In the genomic region with DNA sequence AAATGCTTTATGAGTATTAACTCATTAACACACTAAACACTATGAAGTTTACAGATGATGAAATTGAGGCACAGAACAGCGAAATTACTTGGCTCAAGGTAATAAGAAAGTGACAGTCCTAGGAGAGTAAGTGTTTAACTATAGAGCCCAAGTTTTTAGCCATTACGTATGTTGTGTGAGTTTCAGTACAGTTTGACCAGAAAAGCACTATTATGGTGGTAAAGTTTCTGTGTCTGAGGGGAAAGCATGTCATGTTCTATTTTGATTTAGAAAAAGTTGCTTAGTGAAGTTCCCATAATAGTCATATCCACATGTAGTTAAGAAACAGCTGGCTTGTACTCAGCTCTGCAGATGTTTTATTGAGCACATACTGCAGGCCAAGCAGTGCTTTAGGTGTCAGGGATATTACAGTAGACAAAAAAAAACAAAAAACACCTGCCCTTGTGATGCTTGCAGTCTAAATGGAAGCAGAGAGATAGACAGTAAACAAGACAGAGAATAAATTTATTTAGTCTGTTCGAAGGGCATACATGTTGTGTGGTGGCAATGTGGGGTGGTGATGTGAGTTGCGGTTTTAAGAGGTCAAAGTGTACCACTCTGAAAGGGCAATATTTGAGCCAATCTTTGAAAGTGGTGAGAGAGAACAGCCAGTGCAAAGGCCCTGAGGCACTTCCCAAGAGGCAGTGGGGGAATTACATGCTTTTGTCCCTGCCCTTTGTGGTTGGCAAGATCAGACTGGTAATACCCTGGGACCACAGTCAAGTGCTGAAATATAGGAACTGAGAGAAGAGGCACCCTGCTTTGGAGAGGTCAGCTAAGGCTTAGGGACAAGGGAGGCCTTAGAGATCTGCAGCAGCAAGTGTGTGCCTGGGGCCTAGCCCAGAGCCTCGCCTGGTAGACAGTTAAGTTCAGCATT, we compare ENCODE assay signal across 1 cellular context.
TF ChIP-seq lines count a peak whose summit lies in the region.

No MANE protein-coding gene starts in this region.

TF ChIP-seq in GM12878, 131 proteins besides CTCF, POLR2A, EP300 and RAD21 (continued from another document and continues in another):
- TF ChIP-seq, protein P1, sequence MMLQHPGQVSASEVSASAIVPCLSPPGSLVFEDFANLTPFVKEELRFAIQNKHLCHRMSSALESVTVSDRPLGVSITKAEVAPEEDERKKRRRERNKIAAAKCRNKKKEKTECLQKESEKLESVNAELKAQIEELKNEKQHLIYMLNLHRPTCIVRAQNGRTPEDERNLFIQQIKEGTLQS (IDR thresholded peaks at IDR 0.05; ENCODE audit: borderline replicate concordance, extremely low read depth, low read depth, low read length): no peak
- TF ChIP-seq RB1 (IDR thresholded peaks at IDR 0.05; ENCODE audit: borderline replicate concordance): 0 out of 2 replicates have a peak, but pooled peaks have one; percentile 35
- 0 out of 2 replicates have a peak, but pooled peaks have one; percentile 23 for TF ChIP-seq BACH1 (IDR thresholded peaks at IDR 0.05; ENCODE audit: borderline replicate concordance)
- TF ChIP-seq, protein P2, sequence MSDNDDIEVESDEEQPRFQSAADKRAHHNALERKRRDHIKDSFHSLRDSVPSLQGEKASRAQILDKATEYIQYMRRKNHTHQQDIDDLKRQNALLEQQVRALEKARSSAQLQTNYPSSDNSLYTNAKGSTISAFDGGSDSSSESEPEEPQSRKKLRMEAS (IDR thresholded peaks at IDR 0.05; ENCODE audit: low read depth, low read length): no peak
- TF ChIP-seq CBX3 (IDR thresholded peaks at IDR 0.05; ENCODE audit: borderline replicate concordance, low read depth): no peak
- peak; percentile 29; the same call in 1 of the 2 replicates for TF ChIP-seq MTA2 (IDR thresholded peaks at IDR 0.05; ENCODE audit: low read depth)
- no peak for TF ChIP-seq ZNF274 (IDR thresholded peaks at IDR 0.05; ENCODE audit: insufficient read depth, insufficient read length)
- TF ChIP-seq YY1 (IDR thresholded peaks at IDR 0.05; ENCODE audit: low read depth, low read length): no peak
- no peak for TF ChIP-seq ZSCAN29 (IDR thresholded peaks at IDR 0.05)
- TF ChIP-seq, protein P3, sequence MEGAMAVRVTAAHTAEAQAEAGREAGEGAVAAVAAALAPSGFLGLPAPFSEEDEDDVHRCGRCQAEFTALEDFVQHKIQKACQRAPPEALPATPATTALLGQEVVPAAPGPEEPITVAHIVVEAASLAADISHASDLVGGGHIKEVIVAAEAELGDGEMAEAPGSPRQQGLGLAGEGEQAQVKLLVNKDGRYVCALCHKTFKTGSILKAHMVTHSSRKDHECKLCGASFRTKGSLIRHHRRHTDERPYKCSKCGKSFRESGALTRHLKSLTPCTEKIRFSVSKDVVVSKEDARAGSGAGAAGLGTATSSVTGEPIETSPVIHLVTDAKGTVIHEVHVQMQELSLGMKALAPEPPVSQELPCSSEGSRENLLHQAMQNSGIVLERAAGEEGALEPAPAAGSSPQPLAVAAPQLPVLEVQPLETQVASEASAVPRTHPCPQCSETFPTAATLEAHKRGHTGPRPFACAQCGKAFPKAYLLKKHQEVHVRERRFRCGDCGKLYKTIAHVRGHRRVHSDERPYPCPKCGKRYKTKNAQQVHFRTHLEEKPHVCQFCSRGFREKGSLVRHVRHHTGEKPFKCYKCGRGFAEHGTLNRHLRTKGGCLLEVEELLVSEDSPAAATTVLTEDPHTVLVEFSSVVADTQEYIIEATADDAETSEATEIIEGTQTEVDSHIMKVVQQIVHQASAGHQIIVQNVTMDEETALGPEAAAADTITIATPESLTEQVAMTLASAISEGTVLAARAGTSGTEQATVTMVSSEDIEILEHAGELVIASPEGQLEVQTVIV (IDR thresholded peaks at IDR 0.05; ENCODE audit: borderline replicate concordance, partially characterized antibody): no peak
- TF ChIP-seq MLLT1 (IDR thresholded peaks at IDR 0.05): peak; percentile 64
- no peak for TF ChIP-seq EZH2 (IDR thresholded peaks at IDR 0.05; ENCODE audit: borderline replicate concordance, control insufficient read depth, low read depth, low read length)
- TF ChIP-seq CBX5 (IDR thresholded peaks at IDR 0.05; ENCODE audit: low read depth): peak; percentile 47; the same call in 1 of the 2 replicates
- TF ChIP-seq SREBF1 (IDR thresholded peaks at IDR 0.05; ENCODE audit: low read length): no peak
- no peak for TF ChIP-seq ZBTB4 (CRISPR knock-in tag; IDR thresholded peaks at IDR 0.05)
- peak; percentile 98 for TF ChIP-seq NR2F1 (conservative IDR thresholded peaks at IDR 0.05)
- no peak; a peak in 1 of 4 replicates for TF ChIP-seq CEBPB (IDR thresholded peaks at IDR 0.05; ENCODE audit: borderline replicate concordance in 1 of 2, low read depth in 2 of 2, low read length in 2 of 2)
- peak; percentile 60 for TF ChIP-seq EED (IDR thresholded peaks at IDR 0.05; ENCODE audit: low read depth)
- TF ChIP-seq, protein P4, sequence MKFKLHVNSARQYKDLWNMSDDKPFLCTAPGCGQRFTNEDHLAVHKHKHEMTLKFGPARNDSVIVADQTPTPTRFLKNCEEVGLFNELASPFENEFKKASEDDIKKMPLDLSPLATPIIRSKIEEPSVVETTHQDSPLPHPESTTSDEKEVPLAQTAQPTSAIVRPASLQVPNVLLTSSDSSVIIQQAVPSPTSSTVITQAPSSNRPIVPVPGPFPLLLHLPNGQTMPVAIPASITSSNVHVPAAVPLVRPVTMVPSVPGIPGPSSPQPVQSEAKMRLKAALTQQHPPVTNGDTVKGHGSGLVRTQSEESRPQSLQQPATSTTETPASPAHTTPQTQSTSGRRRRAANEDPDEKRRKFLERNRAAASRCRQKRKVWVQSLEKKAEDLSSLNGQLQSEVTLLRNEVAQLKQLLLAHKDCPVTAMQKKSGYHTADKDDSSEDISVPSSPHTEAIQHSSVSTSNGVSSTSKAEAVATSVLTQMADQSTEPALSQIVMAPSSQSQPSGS (IDR thresholded peaks at IDR 0.05; ENCODE audit: low read length): peak; percentile 65; the same call in 1 of the 2 replicates
- no peak for TF ChIP-seq PRDM15 (CRISPR knock-in tag; IDR thresholded peaks at IDR 0.05)
- 0 out of 2 replicates have a peak, but pooled peaks have one; percentile 7 for TF ChIP-seq PKNOX1 (IDR thresholded peaks at IDR 0.05)
- no peak for TF ChIP-seq ASH2L (IDR thresholded peaks at IDR 0.05; ENCODE audit: borderline replicate concordance, low read depth)
- peak; percentile 90; the same call in 1 of the 2 replicates for TF ChIP-seq ZNF217 (IDR thresholded peaks at IDR 0.05)
- TF ChIP-seq RAD51 (IDR thresholded peaks at IDR 0.05): no peak
- peak; percentile 65; the same call in 1 of the 2 replicates for TF ChIP-seq POLR2AphosphoS5 (IDR thresholded peaks at IDR 0.05; ENCODE audit: low read length)
- TF ChIP-seq BRCA1 (IDR thresholded peaks at IDR 0.05; ENCODE audit: low read depth, low read length): no peak
- TF ChIP-seq ETV6 (conservative IDR thresholded peaks at IDR 0.05 in 1 of 2, IDR thresholded peaks at IDR 0.05 in 1 of 2; ENCODE audit: borderline replicate concordance in 1 of 2, low read depth in 1 of 2): peak in 1 of 2 experiments; percentile 5; a peak in 1 of 4 replicates
- TF ChIP-seq E2F8 (IDR thresholded peaks at IDR 0.05; ENCODE audit: low read depth, partially characterized antibody): no peak
- TF ChIP-seq FOXK2 (IDR thresholded peaks at IDR 0.05): no peak
- no peak for TF ChIP-seq SIN3A (IDR thresholded peaks at IDR 0.05; ENCODE audit: low read depth, low read length)
- no peak for TF ChIP-seq POLR2AphosphoS2 (IDR thresholded peaks at IDR 0.05; ENCODE audit: low read depth, low read length)
- peak; percentile 81 for TF ChIP-seq MEF2A (IDR thresholded peaks at IDR 0.05; ENCODE audit: insufficient read depth, low read depth, low read length)
- peak; percentile 60; the same call in 1 of the 2 replicates for TF ChIP-seq TCF3 (IDR thresholded peaks at IDR 0.05; ENCODE audit: borderline replicate concordance, insufficient read depth, low read depth, low read length)
- TF ChIP-seq SREBF2 (IDR thresholded peaks at IDR 0.05; ENCODE audit: low read length): no peak
